12 cellular contexts compared by ENCODE assay signal in the genomic region with DNA sequence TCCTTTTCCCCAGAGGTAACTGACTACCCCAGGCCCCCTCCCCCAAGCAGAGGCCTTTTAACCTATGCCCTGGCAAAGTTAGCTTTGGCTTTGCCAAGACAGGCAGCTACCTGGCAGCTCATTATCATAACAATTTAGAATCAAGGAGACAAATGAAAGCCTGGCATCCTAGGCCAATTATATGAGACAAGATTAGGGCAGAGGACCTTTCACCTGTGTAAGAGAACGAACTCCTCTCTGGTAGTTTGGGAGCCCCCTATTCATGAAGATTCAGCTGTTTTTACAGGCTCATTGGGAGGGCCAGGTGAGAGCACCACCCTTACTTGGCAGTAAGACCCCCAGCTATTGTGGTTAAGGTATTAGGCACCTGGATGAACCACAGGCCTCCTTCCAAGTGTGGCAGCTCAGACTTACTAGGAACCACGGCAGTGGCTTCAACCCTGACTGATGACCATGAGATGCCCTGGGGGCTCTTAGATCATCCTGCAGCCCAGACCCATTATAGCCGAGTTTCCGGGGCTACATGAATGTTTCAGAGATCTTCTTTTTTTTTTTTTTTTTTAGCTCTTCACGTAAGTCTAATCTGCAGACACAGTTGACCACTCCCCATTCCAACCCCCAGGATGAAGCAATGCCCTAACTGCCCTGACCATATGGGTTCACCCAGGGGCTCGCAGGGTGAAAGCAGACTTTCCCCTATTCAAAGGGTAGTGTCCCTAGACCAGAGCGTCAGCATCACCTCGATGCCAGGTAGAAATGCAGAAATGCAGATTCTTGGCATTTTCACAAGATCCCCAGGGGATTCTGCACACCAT. TPM values are rescaled to one million over a fixed set of nuclear protein-coding genes. Genes with fewer than 3 reads are reported as not detected.
DNase-seq lines count a peak whose midpoint lies in the region; ATAC-seq and TF ChIP-seq lines count a peak whose summit lies in the region.
"Had no signal": no experiment of that assay in that cellular context is flagged by ENCODE, and none has a peak within 500 bp of the region (broad histone marks: within the 10 kb centered on the region; RNA-seq: fewer than 3 reads in every experiment).

No MANE protein-coding gene starts in this region.

- H3K27me3 ChIP-seq in spleen (replicated peaks in 1 of 7), result no peaks in the 10 kb centered on the region
- no peaks in the 10 kb centered on the region for H3K27me3 ChIP-seq in adrenal gland
- H3K27me3 ChIP-seq in dorsolateral prefrontal cortex, result no peaks in the 10 kb centered on the region

- H3K9me3 ChIP-seq in spleen (peaks cover 0 to 19% (median 12%) of the 10 kb centered on the region in 8 donors), adrenal gland (replicated peaks in 1 of 3) (no peaks in the 10 kb centered on the region)

- peaks cover 4% of the 10 kb centered on the region for H3K9me3 Mint-ChIP-seq in activated T-cell treated with anti-CD3 and anti-CD28 coated beads, Interleukin-2, amount 50 U/mL, for 24 hours
- H3K9me3 Mint-ChIP-seq in activated naive CD4-positive, alpha-beta T cell treated with anti-CD3 and anti-CD28 coated beads, Interleukin-2, amount 50 U/mL, for 72 hours, result peaks cover 0 to 3% of the 10 kb centered on the region in 2 donors

- TF ChIP-seq POLR2A in spleen (IDR thresholded peaks at IDR 0.05), result no peak
- TF ChIP-seq POLR2A in adrenal gland (IDR thresholded peaks at IDR 0.05), result no peak

- H3K4me1 ChIP-seq in spleen, result peaks cover 52 to 82% (median 73%) of the 10 kb centered on the region in 6 donors
- peaks cover 0 to 24% of the 10 kb centered on the region in 2 donors for H3K4me1 ChIP-seq in adrenal gland (replicated peaks in 1 of 2)

- no peaks in the 10 kb centered on the region for H3K27me3 Mint-ChIP-seq in activated T-cell treated with anti-CD3 and anti-CD28 coated beads, Interleukin-2, amount 50 U/mL, for 24 hours

- H3K27ac ChIP-seq in spleen (peak overlapping the region in 5 of 8 donors; percentile 54 to 82 (median 73)), adrenal gland (no peak overlapping the region), dorsolateral prefrontal cortex (no peak overlapping the region)

- TF ChIP-seq CTCF in spleen (IDR thresholded peaks at IDR 0.05 in 8 of 11, conservative IDR thresholded peaks at IDR 0.05 in 3 of 11) (no peak), adrenal gland (IDR thresholded peaks at IDR 0.05) (no peak), dorsolateral prefrontal cortex (IDR thresholded peaks at IDR 0.05 in 54 of 56, conservative IDR thresholded peaks at IDR 0.05 in 2 of 56; ENCODE audit: low read depth in 1 of 56, partially characterized antibody in 56 of 56) (no peak)

- DNase-seq in activated T-cell treated with anti-CD3 and anti-CD28 coated beads, Interleukin-2, amount 50 U/mL, for 24 hours, result no peak
- no peak for DNase-seq in activated T-cell treated with anti-CD3 and anti-CD28 coated beads for 4 hours
- DNase-seq in NCI-H1105 treated with DMSO at 0.1 percent for 48 hours (lab: John Stamatoyannopoulos, UW), result peak; percentile 52
- DNase-seq in activated naive CD4-positive, alpha-beta T cell treated with anti-CD3 and anti-CD28 coated beads, Interleukin-2, amount 50 U/mL, for 72 hours (ENCODE audit: low spot score in 2 of 2), result no peak
- DNase-seq in spleen, result no peak
- no peak for DNase-seq in NCI-H1436 treated with DMSO at 0.1 percent for 48 hours (lab: John Stamatoyannopoulos, UW)
- DNase-seq in adrenal gland, result no peak
- no peak for DNase-seq in dorsolateral prefrontal cortex
- DNase-seq: activated CD4-positive, CD25-positive, alpha-beta regulatory T cell treated with anti-CD3 and anti-CD28 coated beads, Interleukin-2, amount 50 U/mL, for 72 hours; amygdala; NCI-H2081 treated with DMSO at 0.1 percent for 48 hours had no signal

- H3K27ac Mint-ChIP-seq in activated T-cell treated with anti-CD3 and anti-CD28 coated beads, Interleukin-2, amount 50 U/mL, for 24 hours, result peak overlapping the region; percentile 91
- peak overlapping the region; percentile 46 to 53 for H3K27ac Mint-ChIP-seq in activated naive CD4-positive, alpha-beta T cell treated with anti-CD3 and anti-CD28 coated beads, Interleukin-2, amount 50 U/mL, for 72 hours

- H3K36me3 ChIP-seq in spleen (peaks cover 0 to 10% (median 0%) of the 10 kb centered on the region in 6 donors), adrenal gland (replicated peaks in 1 of 2) (no peaks in the 10 kb centered on the region)

- intact Hi-C loops in spleen (cut with DNase I; ENCODE audit: low total_unique reads), result no loop called here
- intact Hi-C loops in adrenal gland (cut with DNase I), result loop anchor here in 1 of 2 donors (10.0 kb wide), 1 partner anchor 139 kb away; no protein-coding TSS in a partner anchor
- intact Hi-C loops in dorsolateral prefrontal cortex (cut with DNase I), result no loop called here

- H3K4me3 ChIP-seq in spleen (peak overlapping the region in 1 of 8 donors; percentile 31), adrenal gland (no peak overlapping the region), dorsolateral prefrontal cortex (no peak overlapping the region)

- WGBS in spleen, 5 donors, result 65 to 79% (median 68%) methylated on average over 8 of the region's 8 CpGs
- 86 to 95% (median 87%) methylated on average over 7 to 8 of the region's 8 CpGs for WGBS in adrenal gland, 4 donors

- peaks cover 67% of the 10 kb centered on the region for H3K4me1 Mint-ChIP-seq in activated T-cell treated with anti-CD3 and anti-CD28 coated beads, Interleukin-2, amount 50 U/mL, for 24 hours (ENCODE audit: low read depth)

- no peaks in the 10 kb centered on the region for H3K36me3 Mint-ChIP-seq in activated T-cell treated with anti-CD3 and anti-CD28 coated beads, Interleukin-2, amount 50 U/mL, for 24 hours (ENCODE audit: low read depth)
- peaks cover 0 to 8% of the 10 kb centered on the region in 2 donors for H3K36me3 Mint-ChIP-seq in activated naive CD4-positive, alpha-beta T cell treated with anti-CD3 and anti-CD28 coated beads, Interleukin-2, amount 50 U/mL, for 72 hours

- ATAC-seq in activated naive CD4-positive, alpha-beta T cell treated with anti-CD3 and anti-CD28 coated beads, Interleukin-2, amount 50 U/mL, for 72 hours, result no peak

- H3K4me3 Mint-ChIP-seq in activated T-cell treated with anti-CD3 and anti-CD28 coated beads, Interleukin-2, amount 50 U/mL, for 24 hours, result no peak overlapping the region

RNA-seq across cellular contexts. Expression of gene RAB44, which starts 56.3 kb away (rescaled TPM):
- total RNA-seq in activated naive CD4-positive, alpha-beta T cell treated with anti-CD3 and anti-CD28 coated beads, Interleukin-2, amount 50 U/mL, for 72 hours, result under 1 TPM; 0.07 to 0.12 TPM
- total RNA-seq in spleen (1 to 10 TPM in 5 of 7 donors, under 1 TPM in 2; 0.54 to 3.5 (median 1.3) TPM), adrenal gland (not detected), dorsolateral prefrontal cortex (under 1 TPM in 6 of 120 experiments, not detected in 114; 0.10 to 0.37 (median 0.15) TPM)
- polyA plus RNA-seq in spleen (under 1 TPM; 0.06 to 0.26 (median 0.24) TPM), adrenal gland (under 1 TPM in 2 of 3 donors, not detected in 1; 0.03 to 0.16 TPM)
- total RNA-seq: osteocyte had no signal

Comparison
In these comparisons a context has a peak if more than half of its experiments do, and no peak if none do; other contexts are left out.
1. H3K27ac ChIP-seq: peak in spleen (5 of 8); none in adrenal gland (0 of 5) and dorsolateral prefrontal cortex (0 of 59).